ENCODE assay signal across 13 cellular contexts in genomic region chr15:83983634-83984458, GRCh38.
DNase-seq lines count a peak whose midpoint lies in the region; ATAC-seq, FAIRE-seq and TF ChIP-seq lines count a peak whose summit lies in the region.
"Had no signal": no experiment of that assay in that cellular context is flagged by ENCODE, and none has a peak within 500 bp of the region (broad histone marks: within the 10 kb centered on the region; RNA-seq: fewer than 3 reads in every experiment).

No MANE protein-coding gene starts in this region.

- no peaks in the 10 kb centered on the region for H3K9me3 ChIP-seq in kidney (ENCODE audit: control insufficient read depth in 1 of 2, low read length in 2 of 2)
- H3K9me3 ChIP-seq in CD4-positive, alpha-beta memory T cell (ENCODE audit: control insufficient read depth in 1 of 2, low read length in 2 of 2): no peaks in the 10 kb centered on the region

- H3K36me3 Mint-ChIP-seq in CD4-positive, alpha-beta memory T cell: no peaks in the 10 kb centered on the region

- ATAC-seq in GM18909 (IDR thresholded peaks at IDR 0.05; ENCODE audit: poor library complexity, unreplicated experiment): peak; percentile 87
- peak; percentile 77 for ATAC-seq in GM21825 (IDR thresholded peaks at IDR 0.05; ENCODE audit: unreplicated experiment)
- ATAC-seq in HG03432 (IDR thresholded peaks at IDR 0.05; ENCODE audit: unreplicated experiment): peak; percentile 89
- no peak for ATAC-seq in GM19023 (IDR thresholded peaks at IDR 0.05; ENCODE audit: unreplicated experiment)

- CTCF ChIA-PET in CD4-positive, alpha-beta memory T cell (lab: Charles Lee; ENCODE audit: partially characterized antibody): no interaction called here

- POLR2A ChIA-PET in CD4-positive, alpha-beta memory T cell (lab: Charles Lee; ENCODE audit: partially characterized antibody): no interaction called here

- no peaks in the 10 kb centered on the region for H3K36me3 ChIP-seq in kidney (ENCODE audit: control insufficient read depth in 1 of 2, insufficient read depth in 2 of 2, low read length in 2 of 2)
- H3K36me3 ChIP-seq in CD4-positive, alpha-beta memory T cell (ENCODE audit: insufficient read depth, low read length): no peaks in the 10 kb centered on the region

- no peak overlapping the region for H3K4me3 Mint-ChIP-seq in CD4-positive, alpha-beta memory T cell
- H3K4me3 Mint-ChIP-seq: activated CD4-positive, alpha-beta T cell treated with anti-CD3 and anti-CD28 coated beads, Interleukin-2, amount 10 ng/mL, durations not matched to agents 7 days and 5 days; HFFc6; nephron had no signal

- DNase-seq in kidney: no peak
- no peak for DNase-seq in CD4-positive, alpha-beta memory T cell
- no peak for DNase-seq in activated CD8-positive, alpha-beta memory T cell treated with anti-CD3 and anti-CD28 coated beads for 24 hours
- DNase-seq in stimulated activated CD4-positive, alpha-beta T cell treated with anti-CD3 and anti-CD28 coated beads, Interleukin-2, amount 100 ng/mL, for 24 hours: no peak
- DNase-seq: activated CD4-positive, alpha-beta T cell treated with anti-CD3 and anti-CD28 coated beads, Interleukin-2, amount 10 ng/mL, durations not matched to agents 7 days and 5 days; HFFc6; NCI-H1105 had no signal

- H3K27ac ChIP-seq in kidney (ENCODE audit: low read depth in 2 of 2, low read length in 2 of 2): no peak overlapping the region
- no peak overlapping the region for H3K27ac ChIP-seq in CD4-positive, alpha-beta memory T cell (ENCODE audit: low read depth, low read length)
- H3K27ac ChIP-seq: RWPE1 had no signal

- H3K9ac ChIP-seq in kidney (ENCODE audit: low read length in 2 of 2): no peak overlapping the region

- no peaks in the 10 kb centered on the region for H3K4me1 Mint-ChIP-seq in CD4-positive, alpha-beta memory T cell
- H3K4me1 Mint-ChIP-seq: activated CD4-positive, alpha-beta T cell treated with anti-CD3 and anti-CD28 coated beads, Interleukin-2, amount 10 ng/mL, durations not matched to agents 7 days and 5 days; nephron had no signal

- H3K9me3 Mint-ChIP-seq in CD4-positive, alpha-beta memory T cell: peaks cover 0 to 2% (median 0%) of the 10 kb centered on the region in 8 donors
- H3K9me3 Mint-ChIP-seq: activated CD4-positive, alpha-beta T cell treated with anti-CD3 and anti-CD28 coated beads, Interleukin-2, amount 10 ng/mL, durations not matched to agents 7 days and 5 days had no signal

- no peak overlapping the region for H3K4me3 ChIP-seq in kidney (ENCODE audit: low read length in 2 of 2)
- no peak overlapping the region for H3K4me3 ChIP-seq in CD4-positive, alpha-beta memory T cell (ENCODE audit: low read length in 2 of 2)

- H3K27me3 Mint-ChIP-seq in CD4-positive, alpha-beta memory T cell: peaks cover 0 to 1% of the 10 kb centered on the region in 2 donors
- H3K27me3 Mint-ChIP-seq: activated CD4-positive, alpha-beta T cell treated with anti-CD3 and anti-CD28 coated beads, Interleukin-2, amount 10 ng/mL, durations not matched to agents 7 days and 5 days had no signal

- no peaks in the 10 kb centered on the region for H3K27me3 ChIP-seq in CD4-positive, alpha-beta memory T cell (ENCODE audit: insufficient read depth, low read length)

- peak; percentile 51 for FAIRE-seq in kidney (lab: Jason Lieb, UNC)

- TF ChIP-seq CTCF in kidney (IDR thresholded peaks at IDR 0.05; ENCODE audit: borderline replicate concordance, extremely low read depth, insufficient read depth): no peak

- intact Hi-C loops in kidney (cut with DNase I): no loop called here
- intact Hi-C loops in CD4-positive, alpha-beta memory T cell (cut with micrococcal nuclease): no loop called here

- H3K27ac Mint-ChIP-seq in CD4-positive, alpha-beta memory T cell: peak overlapping the region in 1 of 7 donors; percentile 0
- H3K27ac Mint-ChIP-seq: activated CD4-positive, alpha-beta T cell treated with anti-CD3 and anti-CD28 coated beads, Interleukin-2, amount 10 ng/mL, durations not matched to agents 7 days and 5 days; HFFc6; nephron had no signal

- no peaks in the 10 kb centered on the region for H3K4me1 ChIP-seq in kidney (ENCODE audit: control insufficient read depth in 1 of 2, insufficient read depth in 1 of 2, low read depth in 1 of 2, low read length in 2 of 2)
- H3K4me1 ChIP-seq in CD4-positive, alpha-beta memory T cell (ENCODE audit: insufficient read depth, low read length): no peaks in the 10 kb centered on the region
